Comparison of ENCODE assay signal across 1 cellular context in genomic region chr10:61900829-61901783, GRCh38.
TF ChIP-seq lines count a peak whose summit lies in the region.

Gene ARID5B (plus strand): TSS chr10:61901699. CDS start chr10:61901710, 11 bp downstream.

TF ChIP-seq in HepG2, 621 proteins besides CTCF, POLR2A, EP300 and RAD21 (continued from another document):
- TF ChIP-seq THAP7 (CRISPR knock-in tag; IDR thresholded peaks at IDR 0.05) = no peak
- no peak for TF ChIP-seq PREB (CRISPR knock-in tag; IDR thresholded peaks at IDR 0.05)
- no peak for TF ChIP-seq CERS6 (CRISPR knock-in tag; IDR thresholded peaks at IDR 0.05)
- no peak for TF ChIP-seq ZZZ3 (CRISPR knock-in tag; IDR thresholded peaks at IDR 0.05; ENCODE audit: borderline replicate concordance)
- 0 out of 2 replicates have a peak, but pooled peaks have one; percentile 20 for TF ChIP-seq ARNTL (CRISPR knock-in tag; IDR thresholded peaks at IDR 0.05)
- no peak for TF ChIP-seq ZNF710 (CRISPR knock-in tag; IDR thresholded peaks at IDR 0.05; ENCODE audit: borderline replicate concordance)
- no peak for TF ChIP-seq ZNF772 (CRISPR knock-in tag; IDR thresholded peaks at IDR 0.05)
- TF ChIP-seq TOE1 (CRISPR knock-in tag; IDR thresholded peaks at IDR 0.05) = no peak
- TF ChIP-seq SOX6 (IDR thresholded peaks at IDR 0.05) = no peak
- 0 out of 2 replicates have a peak, but pooled peaks have one; percentile 11 for TF ChIP-seq SOX6 (CRISPR knock-in tag; IDR thresholded peaks at IDR 0.05)
- TF ChIP-seq DRAP1 (CRISPR knock-in tag; IDR thresholded peaks at IDR 0.05) = no peak
- TF ChIP-seq ZNF510 (CRISPR knock-in tag; IDR thresholded peaks at IDR 0.05; ENCODE audit: low read depth) = no peak
- no peak for TF ChIP-seq GPN1 (CRISPR knock-in tag; IDR thresholded peaks at IDR 0.05; ENCODE audit: borderline replicate concordance)
- TF ChIP-seq ZSCAN29 (CRISPR knock-in tag; conservative IDR thresholded peaks at IDR 0.05) = no peak
- no peak for TF ChIP-seq SMARCC2 (IDR thresholded peaks at IDR 0.05)
- TF ChIP-seq IKZF5 (CRISPR knock-in tag; IDR thresholded peaks at IDR 0.05) = 0 out of 2 replicates have a peak, but pooled peaks have one; percentile 24
- no peak for TF ChIP-seq ZNF543 (CRISPR knock-in tag; IDR thresholded peaks at IDR 0.05)
- TF ChIP-seq ZNF878 (CRISPR knock-in tag; IDR thresholded peaks at IDR 0.05) = no peak
- no peak for TF ChIP-seq ZMYM4 (CRISPR knock-in tag; IDR thresholded peaks at IDR 0.05)
- 0 out of 2 replicates have a peak, but pooled peaks have one; percentile 41 for TF ChIP-seq POLR2G (IDR thresholded peaks at IDR 0.05; ENCODE audit: low read depth, low read length)
- no peak for TF ChIP-seq SP140L (CRISPR knock-in tag; IDR thresholded peaks at IDR 0.05; ENCODE audit: borderline replicate concordance)
- no peak for TF ChIP-seq TBL1XR1 (IDR thresholded peaks at IDR 0.05; ENCODE audit: borderline replicate concordance, low read length, partially characterized antibody)
- TF ChIP-seq BRF2 (CRISPR knock-in tag; IDR thresholded peaks at IDR 0.05) = no peak
- TF ChIP-seq ASH2L (IDR thresholded peaks at IDR 0.05; ENCODE audit: insufficient read length, low read depth, low read length) = peak; percentile 37
- TF ChIP-seq KDM3A (CRISPR knock-in tag; IDR thresholded peaks at IDR 0.05; ENCODE audit: low read depth) = no peak
- no peak for TF ChIP-seq PAX8 (CRISPR knock-in tag; IDR thresholded peaks at IDR 0.05; ENCODE audit: borderline replicate concordance)
- peak; percentile 69 for TF ChIP-seq POLR2AphosphoS5 (IDR thresholded peaks at IDR 0.05; ENCODE audit: low read depth, low read length)
- no peak for TF ChIP-seq GRHL1 (CRISPR knock-in tag; conservative IDR thresholded peaks at IDR 0.05)
- TF ChIP-seq ZFP41 (CRISPR knock-in tag; IDR thresholded peaks at IDR 0.05; ENCODE audit: borderline replicate concordance) = no peak
- TF ChIP-seq MEF2D (CRISPR knock-in tag; IDR thresholded peaks at IDR 0.05) = no peak
- no peak for TF ChIP-seq PITX1 (CRISPR knock-in tag; IDR thresholded peaks at IDR 0.05)
- TF ChIP-seq SNAPC4 (CRISPR knock-in tag; IDR thresholded peaks at IDR 0.05) = no peak
- TF ChIP-seq ZBTB42 (CRISPR knock-in tag; IDR thresholded peaks at IDR 0.05) = no peak
- TF ChIP-seq FOSL2 (CRISPR knock-in tag; IDR thresholded peaks at IDR 0.05) = no peak
- TF ChIP-seq TCF12 (IDR thresholded peaks at IDR 0.05) = no peak
- TF ChIP-seq TCF12 (CRISPR knock-in tag; IDR thresholded peaks at IDR 0.05) = no peak
- TF ChIP-seq ZNF570 (CRISPR knock-in tag; IDR thresholded peaks at IDR 0.05; ENCODE audit: borderline replicate concordance) = no peak
- no peak for TF ChIP-seq CREBL2 (CRISPR knock-in tag; IDR thresholded peaks at IDR 0.05; ENCODE audit: borderline replicate concordance)
- no peak for TF ChIP-seq NKX3-1 (CRISPR knock-in tag; IDR thresholded peaks at IDR 0.05)
- 0 out of 4 replicates have a peak, but pooled peaks of 1 of the 2 experiments have one; percentile 7 for TF ChIP-seq HMGXB4 (CRISPR knock-in tag; IDR thresholded peaks at IDR 0.05; ENCODE audit: borderline replicate concordance in 1 of 2, low read depth in 1 of 2)
- TF ChIP-seq MAZ (IDR thresholded peaks at IDR 0.05; ENCODE audit: borderline replicate concordance, low read depth, low read length) = no peak
- TF ChIP-seq MAZ (CRISPR knock-in tag; IDR thresholded peaks at IDR 0.05; ENCODE audit: low read depth) = no peak
- no peak for TF ChIP-seq BRD4 (CRISPR knock-in tag; IDR thresholded peaks at IDR 0.05)
- TF ChIP-seq ZNF501 (CRISPR knock-in tag; IDR thresholded peaks at IDR 0.05) = no peak
- no peak for TF ChIP-seq MAF1 (CRISPR knock-in tag; IDR thresholded peaks at IDR 0.05; ENCODE audit: borderline replicate concordance)
- TF ChIP-seq ONECUT2 (CRISPR knock-in tag; IDR thresholded peaks at IDR 0.05) = peak; percentile 65
- no peak for TF ChIP-seq DNMT3B (CRISPR knock-in tag; conservative IDR thresholded peaks at IDR 0.05)
- no peak for TF ChIP-seq AHR (CRISPR knock-in tag; IDR thresholded peaks at IDR 0.05)
- TF ChIP-seq SAP130 (CRISPR knock-in tag; IDR thresholded peaks at IDR 0.05; ENCODE audit: low read depth) = peak; percentile 22
- no peak for TF ChIP-seq ZNF333 (CRISPR knock-in tag; IDR thresholded peaks at IDR 0.05; ENCODE audit: borderline replicate concordance)
- no peak for TF ChIP-seq MTA3 (CRISPR knock-in tag; IDR thresholded peaks at IDR 0.05)
TF ChIP-seq in HepG2: peak in this region for 19.
